In the genomic region with DNA sequence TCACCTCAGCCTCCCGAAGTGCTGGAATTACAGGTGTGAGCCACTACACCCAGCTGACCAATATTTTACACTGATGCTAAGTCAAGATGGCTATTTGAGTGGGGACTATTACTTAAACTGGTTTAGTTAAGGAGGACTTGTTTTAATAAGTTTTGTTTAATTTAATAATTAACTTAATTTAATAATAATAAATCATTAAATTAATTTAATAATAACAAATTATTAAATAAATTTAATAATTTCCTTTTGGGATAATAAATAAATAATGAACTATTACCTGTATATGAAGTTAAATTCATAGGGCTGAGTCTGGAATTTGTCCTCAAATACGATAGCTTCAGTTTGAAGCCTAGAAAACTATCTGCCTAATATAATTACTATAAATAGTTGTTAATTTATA, we compare ENCODE assay signal across 9 cellular contexts.
"Had no signal": no experiment of that assay in that cellular context is flagged by ENCODE, and none has a peak within 500 bp of the region (broad histone marks: within the 10 kb centered on the region; RNA-seq: fewer than 3 reads in every experiment).

No MANE protein-coding gene starts in this region.

- H3K4me1 ChIP-seq: HAP-1 had no signal

- H3K4me3 Mint-ChIP-seq: HFFc6 had no signal

- H3K27ac Mint-ChIP-seq: HFFc6 had no signal

- H3K9me3 ChIP-seq: HAP-1 had no signal

- H3K4me3 ChIP-seq: GM23248, HAP-1, K562 had no signal

- ATAC-seq: HCT116, K562 had no signal

- FAIRE-seq: HTR-8/SVneo, K562 had no signal

- H3K9ac ChIP-seq: GM23248 had no signal

- H3K36me3 ChIP-seq: HAP-1 had no signal

- DNase-seq: GM23248, GOT3, H7, HFFc6, IMR-90 had no signal

- H3K27ac ChIP-seq: GM23248 had no signal
